In the genomic region with DNA sequence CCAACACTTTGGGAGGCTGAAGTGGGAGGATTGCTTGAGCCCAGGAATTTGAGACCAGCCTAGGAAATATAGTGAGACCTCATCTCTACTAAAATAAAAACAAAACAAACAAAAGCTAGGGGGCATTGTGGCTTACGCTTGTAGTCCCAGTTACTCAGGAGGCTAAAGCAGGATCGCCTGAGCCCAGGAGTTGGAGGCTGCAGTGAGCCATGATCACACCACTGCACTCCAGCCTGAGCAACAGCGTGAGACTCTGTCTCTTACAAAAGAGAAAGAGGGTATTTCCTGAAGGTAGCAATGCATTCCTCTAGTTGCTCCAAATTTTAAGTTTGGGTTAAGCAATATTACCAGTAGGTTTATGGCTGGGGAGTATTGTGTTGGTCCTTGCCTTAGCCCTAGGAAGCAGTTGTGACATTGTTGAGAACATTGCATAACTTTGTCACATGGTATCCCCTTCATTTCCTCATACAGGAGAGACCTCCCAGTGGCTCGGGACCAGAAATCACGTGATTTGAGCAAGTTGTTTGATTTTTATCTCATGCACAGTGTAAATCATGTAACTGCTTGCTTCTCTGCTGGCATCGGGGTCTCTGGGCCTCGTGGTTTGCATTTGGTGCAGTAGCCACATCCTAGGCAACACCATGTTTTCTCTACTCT, we compare ENCODE assay signal across 8 cellular contexts. TPM values are rescaled to one million over a fixed set of nuclear protein-coding genes. Genes with fewer than 3 reads are reported as not detected.
DNase-seq lines count a peak whose midpoint lies in the region; ATAC-seq and TF ChIP-seq lines count a peak whose summit lies in the region.

No MANE protein-coding gene starts in this region.

- intact Hi-C loops in natural killer cell (cut with micrococcal nuclease) = no loop called here

- no peak overlapping the region for H3K4me3 Mint-ChIP-seq in effector memory CD8-positive, alpha-beta T cell
- H3K4me3 Mint-ChIP-seq in natural killer cell = no peak overlapping the region
- no peak overlapping the region for H3K4me3 Mint-ChIP-seq in mesothelial cell of epicardium

- DNase-seq in AG09319 (ENCODE audit: extremely low read depth, low read depth) (peak; percentile 36), LNCaP clone FGC (ENCODE audit: low read depth) (peak; percentile 10), natural killer cell (no peak), NCI-H1930 (lab: John Stamatoyannopoulos, UW) (no peak), mesothelial cell of epicardium (ENCODE audit: low spot score in 2 of 2, unreplicated experiment in 2 of 2) (no peak)
- no peak for DNase-seq in effector memory CD8-positive, alpha-beta T cell

- H3K9me3 Mint-ChIP-seq in effector memory CD8-positive, alpha-beta T cell = no peaks in the 10 kb centered on the region
- H3K9me3 Mint-ChIP-seq in natural killer cell (no peaks in the 10 kb centered on the region), mesothelial cell of epicardium (no peaks in the 10 kb centered on the region)

- H3K4me1 Mint-ChIP-seq in effector memory CD8-positive, alpha-beta T cell (ENCODE audit: low read depth in 2 of 2) = peaks cover 20 to 35% of the 10 kb centered on the region in 2 donors
- H3K4me1 Mint-ChIP-seq in natural killer cell (peaks cover 0 to 13% of the 10 kb centered on the region in 2 donors), mesothelial cell of epicardium (peaks cover 12% of the 10 kb centered on the region)

- H3K4me3 ChIP-seq in LNCaP clone FGC (ENCODE audit: low read depth, low read length) = no peak overlapping the region

- peak; percentile 74 for ATAC-seq in effector memory CD8-positive, alpha-beta T cell (replicated peaks)
- peak in 2 of 3 donors; percentile 37 to 43 for ATAC-seq in natural killer cell
- ATAC-seq in GM19397 (IDR thresholded peaks at IDR 0.05; ENCODE audit: unreplicated experiment) = no peak
- no peak for ATAC-seq in GM18511 (IDR thresholded peaks at IDR 0.05; ENCODE audit: unreplicated experiment)

- peak overlapping the region in 1 of 2 donors; percentile 51 for H3K27ac Mint-ChIP-seq in effector memory CD8-positive, alpha-beta T cell
- H3K27ac Mint-ChIP-seq in natural killer cell (no peak overlapping the region), mesothelial cell of epicardium (no peak overlapping the region)

- peaks cover 0 to 20% of the 10 kb centered on the region in 2 donors for H3K27me3 Mint-ChIP-seq in effector memory CD8-positive, alpha-beta T cell
- H3K27me3 Mint-ChIP-seq in natural killer cell (ENCODE audit: low read depth in 2 of 2) (peaks cover 12 to 19% of the 10 kb centered on the region in 2 donors), mesothelial cell of epicardium (ENCODE audit: low read depth) (peaks cover 9% of the 10 kb centered on the region)

- no peak for TF ChIP-seq CTCF in AG09319 (IDR thresholded peaks at IDR 0.05; ENCODE audit: low read depth, low read length)
- no peak for TF ChIP-seq CTCF in LNCaP clone FGC (IDR thresholded peaks at IDR 0.05; ENCODE audit: control insufficient read depth, extremely low read depth, insufficient read depth)
- no peak for TF ChIP-seq CTCF in natural killer cell (IDR thresholded peaks at IDR 0.05)
- no peak for TF ChIP-seq CTCF in mesothelial cell of epicardium (IDR thresholded peaks at IDR 0.05; ENCODE audit: unreplicated experiment)

- H3K36me3 Mint-ChIP-seq in effector memory CD8-positive, alpha-beta T cell (ENCODE audit: insufficient read depth) = no peaks in the 10 kb centered on the region
- no peaks in the 10 kb centered on the region for H3K36me3 Mint-ChIP-seq in natural killer cell
- no peaks in the 10 kb centered on the region for H3K36me3 Mint-ChIP-seq in mesothelial cell of epicardium

RNA-seq across cellular contexts. Expression of a gene that starts 23.3 kb away (rescaled TPM):
- total RNA-seq in natural killer cell = 1 to 10 TPM; 3.1 to 8.7 (median 6.5) TPM
- total RNA-seq in mesothelial cell of epicardium = 114 to 119 TPM (median 116 TPM) in 3 replicates

RNA-seq across cellular contexts. Expression of a gene that starts 39.5 kb away (rescaled TPM):
- total RNA-seq in natural killer cell (10 to 100 TPM; 47.0 to 51.6 (median 48.6) TPM), mesothelial cell of epicardium (55.1 to 56.5 TPM (median 56.2 TPM) in 3 replicates)

RNA-seq across cellular contexts. Expression of a gene that starts 44.8 kb away (rescaled TPM):
- total RNA-seq in natural killer cell (10 to 100 TPM; 12.1 to 26.1 (median 17.6) TPM), mesothelial cell of epicardium (44.9 to 46.2 TPM (median 45.6 TPM) in 3 replicates)

Comparison
In these comparisons a context has a peak if more than half of its experiments do, and no peak if none do; other contexts are left out.
1. DNase-seq: peak in AG09319 (single experiment) and LNCaP clone FGC (single experiment); none in effector memory CD8-positive, alpha-beta T cell (0 of 3), natural killer cell (single experiment), NCI-H1930 (0 of 2) and mesothelial cell of epicardium (0 of 2).
2. ATAC-seq: peak in effector memory CD8-positive, alpha-beta T cell (single experiment) and natural killer cell (2 of 3); none in GM19397 (single experiment) and GM18511 (single experiment).
3. RNA of a gene that starts 23.3 kb away (total RNA-seq): 114 to 119 TPM in mesothelial cell of epicardium; 3.1 to 8.7 TPM in natural killer cell; every median in the first group is over 10 times any median in the second.